ENCODE assay signal across 9 cellular contexts in genomic region chrX:39133971-39134370, GRCh38.
DNase-seq lines count a peak whose midpoint lies in the region; ATAC-seq, FAIRE-seq and TF ChIP-seq lines count a peak whose summit lies in the region.
"Had no signal": no experiment of that assay in that cellular context is flagged by ENCODE, and none has a peak within 500 bp of the region (broad histone marks: within the 10 kb centered on the region; RNA-seq: fewer than 3 reads in every experiment).

No MANE protein-coding gene starts in this region.

- H3K36me3 Mint-ChIP-seq in T-helper 2 cell treated with Interferon-gamma antibody and Interleukin-4, amounts not matched to agents 5 μg/mL and 100 μg/mL, for 36 hours (ENCODE audit: low read depth) = no peaks in the 10 kb centered on the region

- no peak overlapping the region for H3K27ac ChIP-seq in 22Rv1

- no peak overlapping the region for H3K4me3 Mint-ChIP-seq in T-helper 2 cell treated with Interferon-gamma antibody and Interleukin-4, amounts not matched to agents 5 μg/mL and 100 μg/mL, for 36 hours

- TF ChIP-seq CTCF in 22Rv1 (IDR thresholded peaks at IDR 0.05) = peak; percentile 32

- peak; percentile 80 for ATAC-seq in GM18502 (IDR thresholded peaks at IDR 0.05; ENCODE audit: poor library complexity, unreplicated experiment)

- no peaks in the 10 kb centered on the region for H3K4me1 Mint-ChIP-seq in T-helper 2 cell treated with Interferon-gamma antibody and Interleukin-4, amounts not matched to agents 5 μg/mL and 100 μg/mL, for 36 hours (ENCODE audit: low read depth)

- FAIRE-seq in HTR-8/SVneo (lab: Jason Lieb, UNC) = no peak

- no peaks in the 10 kb centered on the region for H3K27me3 Mint-ChIP-seq in T-helper 2 cell treated with Interferon-gamma antibody and Interleukin-4, amounts not matched to agents 5 μg/mL and 100 μg/mL, for 36 hours (ENCODE audit: low read depth)

- no peak overlapping the region for H3K27ac Mint-ChIP-seq in T-helper 2 cell treated with Interferon-gamma antibody and Interleukin-4, amounts not matched to agents 5 μg/mL and 100 μg/mL, for 36 hours

- no peaks in the 10 kb centered on the region for H3K9me3 Mint-ChIP-seq in T-helper 2 cell treated with Interferon-gamma antibody and Interleukin-4, amounts not matched to agents 5 μg/mL and 100 μg/mL, for 36 hours

- DNase-seq in NCI-H1105 treated with DMSO at 0.1 percent for 48 hours (lab: John Stamatoyannopoulos, UW) (peak; percentile 11), dermis blood vessel endothelial cell (peak; percentile 0), KG1 (lab: John Stamatoyannopoulos, UW) (no peak), HTR-8/SVneo (ENCODE audit: insufficient read length, low spot score) (no peak), COR-L47 (lab: John Stamatoyannopoulos, UW) (no peak)
- no peak for DNase-seq in T-helper 2 cell treated with Interferon-gamma antibody and Interleukin-4, amounts not matched to agents 5 μg/mL and 100 μg/mL, for 36 hours (ENCODE audit: low spot score)
- DNase-seq: NCI-H526 treated with DMSO at 0.1 percent for 48 hours had no signal

Comparison
In these comparisons a context has a peak if more than half of its experiments do, and no peak if none do; other contexts are left out.
1. DNase-seq: peak in NCI-H1105 treated with DMSO at 0.1 percent for 48 hours (single experiment) and dermis blood vessel endothelial cell (single experiment); none in KG1 (single experiment), HTR-8/SVneo (single experiment), T-helper 2 cell treated with Interferon-gamma antibody and Interleukin-4, amounts not matched to agents 5 μg/mL and 100 μg/mL, for 36 hours (single experiment) and COR-L47 (single experiment).